In the genomic region with DNA sequence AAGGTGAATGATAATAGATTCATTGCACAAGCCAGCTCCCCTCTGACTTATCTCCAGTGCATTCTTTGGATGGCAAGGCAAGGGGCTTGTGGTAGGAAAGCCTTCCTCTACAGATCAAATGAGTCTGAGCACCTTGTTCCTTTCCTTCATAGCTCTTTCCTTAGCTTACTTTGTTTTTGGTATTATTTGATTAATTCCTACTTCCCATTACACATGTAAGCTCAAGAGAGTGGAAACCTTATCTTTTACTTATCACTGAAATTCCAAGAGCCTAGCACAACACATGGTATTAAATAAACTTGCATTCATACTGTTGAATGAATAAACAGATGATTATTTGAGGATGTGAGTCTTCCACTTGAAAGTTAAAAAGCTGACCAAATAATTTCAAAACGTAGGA, we compare ENCODE assay signal across 2 cellular contexts.
TF ChIP-seq lines count a peak whose summit lies in the region.

No MANE protein-coding gene starts in this region.

TF ChIP-seq in HepG2, 621 proteins besides CTCF, POLR2A, EP300 and RAD21 (continued from another document):
- TF ChIP-seq ZNF235 (CRISPR knock-in tag; IDR thresholded peaks at IDR 0.05; ENCODE audit: borderline replicate concordance) (no peak), NR3C1 (CRISPR knock-in tag; IDR thresholded peaks at IDR 0.05) (no peak)

TF ChIP-seq in WTC11, 78 proteins besides CTCF, POLR2A, EP300 and RAD21 (continued from another document):
- TF ChIP-seq, protein P1, sequence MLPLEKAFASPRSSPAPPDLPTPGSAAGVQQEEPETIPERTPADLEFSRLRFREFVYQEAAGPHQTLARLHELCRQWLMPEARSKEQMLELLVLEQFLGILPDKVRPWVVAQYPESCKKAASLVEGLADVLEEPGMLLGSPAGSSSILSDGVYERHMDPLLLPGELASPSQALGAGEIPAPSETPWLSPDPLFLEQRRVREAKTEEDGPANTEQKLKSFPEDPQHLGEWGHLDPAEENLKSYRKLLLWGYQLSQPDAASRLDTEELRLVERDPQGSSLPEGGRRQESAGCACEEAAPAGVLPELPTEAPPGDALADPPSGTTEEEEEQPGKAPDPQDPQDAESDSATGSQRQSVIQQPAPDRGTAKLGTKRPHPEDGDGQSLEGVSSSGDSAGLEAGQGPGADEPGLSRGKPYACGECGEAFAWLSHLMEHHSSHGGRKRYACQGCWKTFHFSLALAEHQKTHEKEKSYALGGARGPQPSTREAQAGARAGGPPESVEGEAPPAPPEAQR (CRISPR knock-in tag; IDR thresholded peaks at IDR 0.05): no peak
- no peak for TF ChIP-seq HMGA2 (CRISPR knock-in tag; IDR thresholded peaks at IDR 0.05)
- TF ChIP-seq, protein P2, sequence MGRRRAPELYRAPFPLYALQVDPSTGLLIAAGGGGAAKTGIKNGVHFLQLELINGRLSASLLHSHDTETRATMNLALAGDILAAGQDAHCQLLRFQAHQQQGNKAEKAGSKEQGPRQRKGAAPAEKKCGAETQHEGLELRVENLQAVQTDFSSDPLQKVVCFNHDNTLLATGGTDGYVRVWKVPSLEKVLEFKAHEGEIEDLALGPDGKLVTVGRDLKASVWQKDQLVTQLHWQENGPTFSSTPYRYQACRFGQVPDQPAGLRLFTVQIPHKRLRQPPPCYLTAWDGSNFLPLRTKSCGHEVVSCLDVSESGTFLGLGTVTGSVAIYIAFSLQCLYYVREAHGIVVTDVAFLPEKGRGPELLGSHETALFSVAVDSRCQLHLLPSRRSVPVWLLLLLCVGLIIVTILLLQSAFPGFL (CRISPR knock-in tag; IDR thresholded peaks at IDR 0.05; ENCODE audit: borderline replicate concordance): no peak
- TF ChIP-seq ELF4 (CRISPR knock-in tag; IDR thresholded peaks at IDR 0.05; ENCODE audit: low read depth): no peak
- TF ChIP-seq, protein P3, sequence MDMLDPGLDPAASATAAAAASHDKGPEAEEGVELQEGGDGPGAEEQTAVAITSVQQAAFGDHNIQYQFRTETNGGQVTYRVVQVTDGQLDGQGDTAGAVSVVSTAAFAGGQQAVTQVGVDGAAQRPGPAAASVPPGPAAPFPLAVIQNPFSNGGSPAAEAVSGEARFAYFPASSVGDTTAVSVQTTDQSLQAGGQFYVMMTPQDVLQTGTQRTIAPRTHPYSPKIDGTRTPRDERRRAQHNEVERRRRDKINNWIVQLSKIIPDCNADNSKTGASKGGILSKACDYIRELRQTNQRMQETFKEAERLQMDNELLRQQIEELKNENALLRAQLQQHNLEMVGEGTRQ (CRISPR knock-in tag; IDR thresholded peaks at IDR 0.05): no peak
- TF ChIP-seq, protein P4, sequence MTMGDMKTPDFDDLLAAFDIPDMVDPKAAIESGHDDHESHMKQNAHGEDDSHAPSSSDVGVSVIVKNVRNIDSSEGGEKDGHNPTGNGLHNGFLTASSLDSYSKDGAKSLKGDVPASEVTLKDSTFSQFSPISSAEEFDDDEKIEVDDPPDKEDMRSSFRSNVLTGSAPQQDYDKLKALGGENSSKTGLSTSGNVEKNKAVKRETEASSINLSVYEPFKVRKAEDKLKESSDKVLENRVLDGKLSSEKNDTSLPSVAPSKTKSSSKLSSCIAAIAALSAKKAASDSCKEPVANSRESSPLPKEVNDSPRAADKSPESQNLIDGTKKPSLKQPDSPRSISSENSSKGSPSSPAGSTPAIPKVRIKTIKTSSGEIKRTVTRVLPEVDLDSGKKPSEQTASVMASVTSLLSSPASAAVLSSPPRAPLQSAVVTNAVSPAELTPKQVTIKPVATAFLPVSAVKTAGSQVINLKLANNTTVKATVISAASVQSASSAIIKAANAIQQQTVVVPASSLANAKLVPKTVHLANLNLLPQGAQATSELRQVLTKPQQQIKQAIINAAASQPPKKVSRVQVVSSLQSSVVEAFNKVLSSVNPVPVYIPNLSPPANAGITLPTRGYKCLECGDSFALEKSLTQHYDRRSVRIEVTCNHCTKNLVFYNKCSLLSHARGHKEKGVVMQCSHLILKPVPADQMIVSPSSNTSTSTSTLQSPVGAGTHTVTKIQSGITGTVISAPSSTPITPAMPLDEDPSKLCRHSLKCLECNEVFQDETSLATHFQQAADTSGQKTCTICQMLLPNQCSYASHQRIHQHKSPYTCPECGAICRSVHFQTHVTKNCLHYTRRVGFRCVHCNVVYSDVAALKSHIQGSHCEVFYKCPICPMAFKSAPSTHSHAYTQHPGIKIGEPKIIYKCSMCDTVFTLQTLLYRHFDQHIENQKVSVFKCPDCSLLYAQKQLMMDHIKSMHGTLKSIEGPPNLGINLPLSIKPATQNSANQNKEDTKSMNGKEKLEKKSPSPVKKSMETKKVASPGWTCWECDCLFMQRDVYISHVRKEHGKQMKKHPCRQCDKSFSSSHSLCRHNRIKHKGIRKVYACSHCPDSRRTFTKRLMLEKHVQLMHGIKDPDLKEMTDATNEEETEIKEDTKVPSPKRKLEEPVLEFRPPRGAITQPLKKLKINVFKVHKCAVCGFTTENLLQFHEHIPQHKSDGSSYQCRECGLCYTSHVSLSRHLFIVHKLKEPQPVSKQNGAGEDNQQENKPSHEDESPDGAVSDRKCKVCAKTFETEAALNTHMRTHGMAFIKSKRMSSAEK (CRISPR knock-in tag; IDR thresholded peaks at IDR 0.05; ENCODE audit: borderline replicate concordance): no peak
- TF ChIP-seq, protein P5, sequence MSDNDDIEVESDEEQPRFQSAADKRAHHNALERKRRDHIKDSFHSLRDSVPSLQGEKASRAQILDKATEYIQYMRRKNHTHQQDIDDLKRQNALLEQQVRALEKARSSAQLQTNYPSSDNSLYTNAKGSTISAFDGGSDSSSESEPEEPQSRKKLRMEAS (CRISPR knock-in tag; IDR thresholded peaks at IDR 0.05): no peak
- TF ChIP-seq ZNF263 (CRISPR knock-in tag; IDR thresholded peaks at IDR 0.05; ENCODE audit: low read depth): no peak
- TF ChIP-seq IRF2 (CRISPR knock-in tag; IDR thresholded peaks at IDR 0.05; ENCODE audit: borderline replicate concordance, low read depth): no peak
